8 cellular contexts compared by ENCODE assay signal in genomic region chr22:28967969-28968368, GRCh38.
"Had no signal": no experiment of that assay in that cellular context is flagged by ENCODE, and none has a peak within 500 bp of the region (broad histone marks: within the 10 kb centered on the region; RNA-seq: fewer than 3 reads in every experiment).

No MANE protein-coding gene starts in this region.

- FAIRE-seq: G401.6, GM12878, GM12891, GM12892, GM18507, GM19239 had no signal

- H3K4me3 ChIP-seq: GM12878 had no signal

- ATAC-seq: GM12878 had no signal

- DNase-seq: GDM1, GF-D8 had no signal
